Comparison of ENCODE assay signal across 19 cellular contexts in genomic region chr2:30567317-30567716, GRCh38.
DNase-seq lines count a peak whose midpoint lies in the region; ATAC-seq and TF ChIP-seq lines count a peak whose summit lies in the region.
"Had no signal": no experiment of that assay in that cellular context is flagged by ENCODE, and none has a peak within 500 bp of the region (broad histone marks: within the 10 kb centered on the region; RNA-seq: fewer than 3 reads in every experiment).

No MANE protein-coding gene starts in this region.

- intact Hi-C loops in heart left ventricle (cut with DNase I) (loop anchor here in 1 of 10 donors (10.0 kb wide), 1 partner anchor 333 kb away; the partner anchor contains the start of gene LBH), right cardiac atrium (cut with DNase I) (no loop called here), spleen (cut with DNase I; ENCODE audit: low total_unique reads) (no loop called here)

- peaks cover 0 to 35% (median 12%) of the 10 kb centered on the region in 9 donors for H3K36me3 ChIP-seq in heart left ventricle
- no peaks in the 10 kb centered on the region for H3K36me3 ChIP-seq in hepatocyte (replicated peaks; ENCODE audit: insufficient read depth, low read depth)
- no peaks in the 10 kb centered on the region for H3K36me3 ChIP-seq in suprapubic skin
- peaks cover 0 to 54% (median 3%) of the 10 kb centered on the region in 6 donors for H3K36me3 ChIP-seq in spleen

- H3K4me2 ChIP-seq in hepatocyte, result no peak overlapping the region
- H3K4me2 ChIP-seq: BLaER1 had no signal

- H4K20me1 ChIP-seq in hepatocyte (ENCODE audit: insufficient read depth, poor library complexity, severe bottlenecking), result no peaks in the 10 kb centered on the region
- H4K20me1 ChIP-seq: BLaER1 had no signal

- H3K4me1 ChIP-seq in heart left ventricle (peaks cover 0 to 23% (median 8%) of the 10 kb centered on the region in 12 donors), right cardiac atrium (ENCODE audit: control insufficient read depth, insufficient read depth, low read length) (no peaks in the 10 kb centered on the region), hepatocyte (ENCODE audit: insufficient read depth) (no peaks in the 10 kb centered on the region), suprapubic skin (peaks cover 5% of the 10 kb centered on the region), spleen (no peaks in the 10 kb centered on the region)
- H3K4me1 ChIP-seq: BLaER1, SJCRH30 had no signal

- H2AFZ ChIP-seq in hepatocyte, result no peak overlapping the region
- H2AFZ ChIP-seq: GM23248 had no signal

- WGBS in heart left ventricle, 4 donors, result 69 to 84% (median 76%) methylated on average over 4 of the region's 4 CpGs
- WGBS in right cardiac atrium, result 88% methylated on average over 4 of the region's 4 CpGs
- 72% methylated on average over 4 of the region's 4 CpGs for WGBS in hepatocyte (ENCODE audit: low lambda C conversion rate, missing lambda C conversion rate)
- WGBS in suprapubic skin, result 93% methylated on average over 4 of the region's 4 CpGs
- 94 to 98% (median 96%) methylated on average over 4 of the region's 4 CpGs for WGBS in spleen, 5 donors

- H3K4me3 ChIP-seq in heart left ventricle (no peak overlapping the region), right cardiac atrium (ENCODE audit: low read length) (no peak overlapping the region), hepatocyte (no peak overlapping the region), suprapubic skin (no peak overlapping the region), spleen (no peak overlapping the region)
- H3K4me3 ChIP-seq: BLaER1, GM23248, SJCRH30 had no signal

- no peak for TF ChIP-seq EP300 in suprapubic skin (IDR thresholded peaks at IDR 0.05)

- TF ChIP-seq POLR2A in heart left ventricle (IDR thresholded peaks at IDR 0.05), result no peak
- TF ChIP-seq POLR2A in suprapubic skin (IDR thresholded peaks at IDR 0.05), result no peak
- no peak for TF ChIP-seq POLR2A in spleen (IDR thresholded peaks at IDR 0.05)

- no peaks in the 10 kb centered on the region for H3K79me2 ChIP-seq in hepatocyte

- DNase-seq in heart left ventricle (no peak), right cardiac atrium (no peak), hepatocyte (ENCODE audit: low spot score) (no peak), suprapubic skin (ENCODE audit: low spot score in 2 of 2) (no peak), spleen (no peak)
- no peak for DNase-seq in activated T-cell treated with anti-CD3 and anti-CD28 coated beads, Interleukin-2, amount 50 U/mL, for 48 hours
- DNase-seq: CD4-positive, CD25-positive, alpha-beta regulatory T cell; DMS153; H7; NCI-H1092; NCI-H1417 treated with DMSO at 0.1 percent for 48 hours; NCI-H187; NCI-H524; NCI-H774; SJCRH30 had no signal

- TF ChIP-seq CTCF in heart left ventricle (IDR thresholded peaks at IDR 0.05) (no peak), hepatocyte (IDR thresholded peaks at IDR 0.05; ENCODE audit: poor library complexity) (no peak), suprapubic skin (IDR thresholded peaks at IDR 0.05) (no peak), spleen (IDR thresholded peaks at IDR 0.05 in 8 of 11, conservative IDR thresholded peaks at IDR 0.05 in 3 of 11) (no peak)

- peak overlapping the region in 8 of 12 donors; percentile 14 to 79 (median 62) for H3K27ac ChIP-seq in heart left ventricle
- H3K27ac ChIP-seq in right cardiac atrium (ENCODE audit: low read length), result no peak overlapping the region
- peak overlapping the region; percentile 9 for H3K27ac ChIP-seq in hepatocyte
- H3K27ac ChIP-seq in suprapubic skin, result peak overlapping the region; percentile 62
- H3K27ac ChIP-seq in spleen, result no peak overlapping the region
- H3K27ac ChIP-seq: BLaER1, HL-60, SJCRH30 had no signal

- no peaks in the 10 kb centered on the region for H3K27me3 ChIP-seq in heart left ventricle
- H3K27me3 ChIP-seq in right cardiac atrium (ENCODE audit: control insufficient read depth, insufficient read depth), result no peaks in the 10 kb centered on the region
- no peaks in the 10 kb centered on the region for H3K27me3 ChIP-seq in hepatocyte
- H3K27me3 ChIP-seq in suprapubic skin, result no peaks in the 10 kb centered on the region
- no peaks in the 10 kb centered on the region for H3K27me3 ChIP-seq in spleen (replicated peaks in 1 of 7)
- H3K27me3 ChIP-seq: BLaER1, SJCRH30 had no signal

- H3K9me2 ChIP-seq in hepatocyte (replicated peaks; ENCODE audit: insufficient read depth), result no peaks in the 10 kb centered on the region

- H3K9me3 ChIP-seq in heart left ventricle (no peaks in the 10 kb centered on the region), right cardiac atrium (ENCODE audit: control insufficient read depth, low read length) (no peaks in the 10 kb centered on the region), hepatocyte (ENCODE audit: low read depth) (no peaks in the 10 kb centered on the region), suprapubic skin (no peaks in the 10 kb centered on the region), spleen (no peaks in the 10 kb centered on the region)
- H3K9me3 ChIP-seq: BLaER1, SJCRH30 had no signal

- ATAC-seq in heart left ventricle (peak in 3 of 4 donors; percentile 26 to 51 (median 27)), right cardiac atrium (no peak), GM18511 (IDR thresholded peaks at IDR 0.05; ENCODE audit: unreplicated experiment) (no peak)

Comparison
In these comparisons a context has a peak if more than half of its experiments do, and no peak if none do; other contexts are left out.
1. ATAC-seq: peak in heart left ventricle (3 of 4); none in right cardiac atrium (0 of 2) and GM18511 (single experiment).
2. H3K27ac ChIP-seq: peak in heart left ventricle (8 of 12), hepatocyte (single experiment) and suprapubic skin (single experiment); none in right cardiac atrium (single experiment) and spleen (0 of 8).